ENCODE assay signal across 8 cellular contexts in the genomic region with DNA sequence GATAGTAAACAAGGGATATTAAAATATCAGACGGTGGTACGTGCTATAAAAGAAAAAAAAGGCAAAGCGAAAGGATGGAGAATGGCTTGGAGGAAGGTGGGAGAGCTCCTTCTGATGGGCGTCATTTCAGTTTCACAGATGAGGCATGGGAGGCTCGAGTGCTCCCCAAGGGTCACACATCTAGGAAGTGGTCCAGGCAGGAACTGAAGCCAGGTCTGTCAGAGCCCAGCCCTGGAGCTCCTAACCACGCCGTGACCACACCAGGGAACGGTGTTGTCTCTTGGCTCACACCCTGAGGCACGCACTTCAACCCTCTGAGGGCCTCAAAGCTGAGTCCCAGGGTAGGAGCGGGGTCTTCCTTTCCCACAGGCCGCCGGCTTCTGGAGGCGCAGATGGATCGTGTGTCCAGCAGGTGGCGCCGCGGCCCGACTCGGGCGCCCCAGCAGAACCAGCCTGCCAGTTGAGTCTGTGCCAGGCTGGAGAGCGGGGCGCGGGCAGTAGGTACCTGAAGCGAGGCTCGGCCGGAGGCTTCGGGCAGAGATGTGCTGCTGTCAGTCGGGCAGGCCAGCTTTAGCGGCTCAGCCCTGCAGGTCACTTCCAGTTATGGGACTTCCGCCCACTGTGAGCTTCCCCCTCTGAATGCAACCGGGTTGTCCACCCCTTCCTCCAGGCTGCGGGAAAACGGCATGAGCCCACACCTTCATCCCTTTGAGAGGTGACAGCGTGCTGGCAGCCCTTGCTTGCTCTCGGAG.
DNase-seq lines count a peak whose midpoint lies in the region; ATAC-seq, FAIRE-seq and TF ChIP-seq lines count a peak whose summit lies in the region.

No MANE protein-coding gene starts in this region.

- H3K9me3 Mint-ChIP-seq in activated T-cell treated with anti-CD3 and anti-CD28 coated beads, Interleukin-2, amount 50 U/mL, for 4 hours = peaks cover 4% of the 10 kb centered on the region

- ATAC-seq in activated T-cell treated with anti-CD3 and anti-CD28 coated beads, Interleukin-2, amount 50 U/mL, for 4 hours = peak; percentile 68 to 77
- no peak for ATAC-seq in GM21825 (IDR thresholded peaks at IDR 0.05; ENCODE audit: unreplicated experiment)

- intact Hi-C loops in thyroid gland (cut with DNase I) = loop anchor here (1.0 to 5.0 kb wide), 2 partner anchors 115 to 277 kb away; no protein-coding TSS in a partner anchor

- no peak for TF ChIP-seq POLR2A in thyroid gland (IDR thresholded peaks at IDR 0.05)

- peak overlapping the region; percentile 71 for H2AFZ ChIP-seq in neuron (ENCODE audit: low read depth, low read length)

- H3K27me3 Mint-ChIP-seq in activated T-cell treated with anti-CD3 and anti-CD28 coated beads, Interleukin-2, amount 50 U/mL, for 4 hours (ENCODE audit: low read depth) = peaks cover 25% of the 10 kb centered on the region

- H3K36me3 Mint-ChIP-seq in activated T-cell treated with anti-CD3 and anti-CD28 coated beads, Interleukin-2, amount 50 U/mL, for 4 hours (ENCODE audit: insufficient read depth) = no peaks in the 10 kb centered on the region

- H3K27me3 ChIP-seq in H7 (ENCODE audit: control insufficient read depth, insufficient read depth, low read length) (peaks cover 14% of the 10 kb centered on the region), neuron (ENCODE audit: insufficient read depth, low read length) (no peaks in the 10 kb centered on the region), thyroid gland (no peaks in the 10 kb centered on the region)

- H3K9me3 ChIP-seq in neuron (ENCODE audit: low read length) (no peaks in the 10 kb centered on the region), thyroid gland (no peaks in the 10 kb centered on the region)

- peaks cover 3% of the 10 kb centered on the region for H3K4me1 Mint-ChIP-seq in activated T-cell treated with anti-CD3 and anti-CD28 coated beads, Interleukin-2, amount 50 U/mL, for 4 hours (ENCODE audit: low read depth)

- TF ChIP-seq CTCF in thyroid gland (IDR thresholded peaks at IDR 0.05) = peak; percentile 45 to 86 (median 60)

- H3K4me3 ChIP-seq in H7 (ENCODE audit: insufficient read depth, low read depth, low read length) = peak overlapping the region; percentile 33; the same call in 1 of the 2 replicates
- peak overlapping the region; percentile 39 for H3K4me3 ChIP-seq in neuron (ENCODE audit: low read length)
- no peak overlapping the region for H3K4me3 ChIP-seq in thyroid gland (replicated peaks in 1 of 3)

- H3K36me3 ChIP-seq in H7 (replicated peaks; ENCODE audit: control insufficient read depth, insufficient read depth, low read length) (no peaks in the 10 kb centered on the region), neuron (ENCODE audit: insufficient read depth, low read length) (no peaks in the 10 kb centered on the region), thyroid gland (no peaks in the 10 kb centered on the region)

- FAIRE-seq in frontal cortex (lab: Jason Lieb, UNC) = no peak

- DNase-seq in C1 segment of cervical spinal cord (lab: John Stamatoyannopoulos, UW) (peak in 12 of 14 donors; percentile 5 to 73 (median 32)), H7 (peak; percentile 92), NOMO-1 treated with dmso at 0.1 percent for 144 hours (lab: John Stamatoyannopoulos, UW; ENCODE audit: unreplicated experiment) (peak; percentile 42), frontal cortex (ENCODE audit: low spot score in 2 of 2) (peak; percentile 63 to 75), thyroid gland (peak; percentile 69 to 73)
- peak; percentile 18 for DNase-seq in activated T-cell treated with anti-CD3 and anti-CD28 coated beads, Interleukin-2, amount 50 U/mL, for 4 hours

- H3K4me1 ChIP-seq in neuron (ENCODE audit: insufficient read depth, low read length) (peaks cover 3% of the 10 kb centered on the region), thyroid gland (peaks cover 0 to 7% of the 10 kb centered on the region in 2 donors)

- 24 to 26% methylated on average over 21 to 26 of the region's 35 CpGs for WGBS in thyroid gland, 2 donors

- no peak overlapping the region for H3K4me3 Mint-ChIP-seq in activated T-cell treated with anti-CD3 and anti-CD28 coated beads, Interleukin-2, amount 50 U/mL, for 4 hours

- no peak overlapping the region for H3K27ac ChIP-seq in thyroid gland

Comparison
In these comparisons a context has a peak if more than half of its experiments do, and no peak if none do; other contexts are left out.
1. DNase-seq: peak in every context shown above with its lines; median percentile 92 in H7; 71 in thyroid gland; 69 in frontal cortex; 42 in NOMO-1 treated with dmso at 0.1 percent for 144 hours; 32 in C1 segment of cervical spinal cord; 18 in activated T-cell treated with anti-CD3 and anti-CD28 coated beads, Interleukin-2, amount 50 U/mL, for 4 hours.
2. H3K4me3 ChIP-seq: peak in H7 (single experiment) and neuron (single experiment); none in thyroid gland (0 of 3).